Comparison of ENCODE assay signal across 27 cellular contexts in genomic region chr12:106655577-106655976, GRCh38.
"Had no signal": no experiment of that assay in that cellular context is flagged by ENCODE, and none has a peak within 500 bp of the region (broad histone marks: within the 10 kb centered on the region; RNA-seq: fewer than 3 reads in every experiment).

No MANE protein-coding gene starts in this region.

- H3K9ac ChIP-seq: neural progenitor cell had no signal

- H2AFZ ChIP-seq: neural progenitor cell had no signal

- H3K4me1 ChIP-seq: esophagus squamous epithelium, gastroesophageal sphincter, left ventricle myocardium inferior, lower lobe of right lung, neural progenitor cell, right atrium auricular region, sigmoid colon, testis, tibial nerve had no signal

- H3K4me2 ChIP-seq: neural progenitor cell had no signal

- H3K27ac Mint-ChIP-seq: memory B cell; mesothelial cell of epicardium; natural killer cell; neural progenitor cell; stimulated activated naive B cell treated with anti-CD40 and anti-IgM and Interleukin-4, amounts not matched to agents 10 μg/mL and 1 μg/mL and 100 μg/mL, for 72 hours; stimulated activated naive CD8-positive, alpha-beta T cell treated with anti-CD3 and anti-CD28 coated beads, Interleukin-15, amount 100 ng/mL, for 72 hours had no signal

- H3K9me3 Mint-ChIP-seq: memory B cell, natural killer cell had no signal

- H3K9me3 ChIP-seq: lower lobe of right lung, ovary, right atrium auricular region, sigmoid colon, testis had no signal

- H3K4me1 Mint-ChIP-seq: natural killer cell; neural progenitor cell; stimulated activated naive CD8-positive, alpha-beta T cell treated with anti-CD3 and anti-CD28 coated beads, Interleukin-15, amount 100 ng/mL, for 72 hours had no signal

- H3K27ac ChIP-seq: epithelial cell of prostate, esophagus squamous epithelium, gastroesophageal sphincter, left ventricle myocardium inferior, lower lobe of right lung, neural progenitor cell, ovary, right atrium auricular region, sigmoid colon, skin epidermis, testis, tibial nerve had no signal

- H3K36me3 ChIP-seq: esophagus squamous epithelium, gastroesophageal sphincter, left ventricle myocardium inferior, lower lobe of right lung, neural progenitor cell, ovary, right atrium auricular region, sigmoid colon, tibial nerve had no signal

- H3K36me3 Mint-ChIP-seq: memory B cell, mesothelial cell of epicardium, natural killer cell had no signal

- H3K4me3 ChIP-seq: esophagus squamous epithelium, gastroesophageal sphincter, left ventricle myocardium inferior, lower lobe of right lung, neural progenitor cell, ovary, right atrium auricular region, sigmoid colon, skin epidermis, testis, tibial nerve had no signal

- H3K4me3 Mint-ChIP-seq: memory B cell; mesothelial cell of epicardium; natural killer cell; neural progenitor cell; stimulated activated naive B cell treated with anti-CD40 and anti-IgM and Interleukin-4, amounts not matched to agents 10 μg/mL and 1 μg/mL and 100 μg/mL, for 72 hours; stimulated activated naive CD8-positive, alpha-beta T cell treated with anti-CD3 and anti-CD28 coated beads, Interleukin-15, amount 100 ng/mL, for 72 hours had no signal

- FAIRE-seq: endometrium, keratinocyte had no signal

- H3K27me3 ChIP-seq: ovary, right atrium auricular region, sigmoid colon, testis, tibial nerve had no signal

- ATAC-seq: gastroesophageal sphincter; left cardiac atrium; lower lobe of right lung; natural killer cell; stimulated activated naive B cell treated with anti-CD40 and anti-IgM and Interleukin-4, amounts not matched to agents 10 μg/mL and 1 μg/mL and 100 μg/mL, for 72 hours; stimulated activated naive CD8-positive, alpha-beta T cell treated with anti-CD3 and anti-CD28 coated beads, Interleukin-15, amount 100 ng/mL, for 72 hours had no signal

- DNase-seq: cortex of kidney; effector memory CD4-positive, alpha-beta T cell; esophagus squamous epithelium; foreskin fibroblast; glutamatergic neuron; left cardiac atrium; left ventricle myocardium inferior; lower lobe of right lung; natural killer cell; nucleus accumbens; ovary; sigmoid colon; stimulated activated CD4-positive, alpha-beta T cell treated with anti-CD3 and anti-CD28 coated beads, Interleukin-2, amount 100 ng/mL, for 24 hours; stimulated activated CD4-positive, alpha-beta T cell treated with anti-CD3 and anti-CD28 coated beads, Interleukin-4, amount 100 ng/mL, for 4 hours; stimulated activated naive B cell treated with anti-CD40 and anti-IgM and Interleukin-4, amounts not matched to agents 10 μg/mL and 1 μg/mL and 100 μg/mL, for 72 hours; stimulated activated naive CD8-positive, alpha-beta T cell treated with anti-CD3 and anti-CD28 coated beads, Interleukin-15, amount 100 ng/mL, for 72 hours; testis had no signal
